Comparison of ENCODE assay signal across 14 cellular contexts in genomic region chr13:33270906-33271538, GRCh38. TPM values are rescaled to one million over a fixed set of nuclear protein-coding genes. Genes with fewer than 3 reads are reported as not detected.
A peak's percentile ranks its signal among the peaks of the same experiment; 100 is the strongest.
DNase-seq lines count a peak whose midpoint lies in the region; ATAC-seq, FAIRE-seq and TF ChIP-seq lines count a peak whose summit lies in the region.
"Had no signal": no experiment of that assay in that cellular context is flagged by ENCODE, and none has a peak within 500 bp of the region (broad histone marks: within the 10 kb centered on the region; RNA-seq: fewer than 3 reads in every experiment).

No MANE protein-coding gene starts in this region.

- H3K36me3 ChIP-seq in Peyer's patch (no peaks in the 10 kb centered on the region), fibroblast of lung (ENCODE audit: control insufficient read depth, insufficient read depth, low read length) (peaks cover 2% of the 10 kb centered on the region), tibial artery (no peaks in the 10 kb centered on the region)
- H3K36me3 ChIP-seq: spleen had no signal

- H3K4me1 ChIP-seq in Peyer's patch (peaks cover 0 to 23% (median 6%) of the 10 kb centered on the region in 4 donors), fibroblast of lung (ENCODE audit: control insufficient read depth, extremely low read depth, insufficient read depth, low read length) (peaks cover 24% of the 10 kb centered on the region), tibial artery (peaks cover 3 to 65% (median 28%) of the 10 kb centered on the region in 4 donors)

- FAIRE-seq in GM12892 (lab: Jason Lieb, UNC): no peak

- H3K36me3 Mint-ChIP-seq in activated CD8-positive, alpha-beta T cell treated with anti-CD3 and anti-CD28 coated beads, Interleukin-2, amount 10 ng/mL, durations not matched to agents 7 days and 5 days (ENCODE audit: low read depth): no peaks in the 10 kb centered on the region

- H2AFZ ChIP-seq in fibroblast of lung (ENCODE audit: low read length): no peak overlapping the region

- peaks cover 8% of the 10 kb centered on the region for H3K27me3 Mint-ChIP-seq in activated CD8-positive, alpha-beta T cell treated with anti-CD3 and anti-CD28 coated beads, Interleukin-2, amount 10 ng/mL, durations not matched to agents 7 days and 5 days (ENCODE audit: low read depth)

- no peaks in the 10 kb centered on the region for H4K20me1 ChIP-seq in fibroblast of lung (ENCODE audit: control insufficient read depth, extremely low read depth, insufficient read depth, low read length)

- no peak overlapping the region for H3K27ac Mint-ChIP-seq in activated CD8-positive, alpha-beta T cell treated with anti-CD3 and anti-CD28 coated beads, Interleukin-2, amount 10 ng/mL, durations not matched to agents 7 days and 5 days
- H3K27ac Mint-ChIP-seq: activated T-helper 1 cell treated with anti-CD3 and anti-CD28 coated beads, Interleukin-12 subunit alpha, Interleukin-12 subunit beta, Interleukin-2, Interleukin-4 antibody, amounts not matched to agents 30 ng/mL and 10 ng/mL and 1 ng/mL, durations not matched to agents 14 hours and 24 hours and 36 hours; CD4-positive, alpha-beta T cell had no signal

- no peak for TF ChIP-seq POLR2A in Peyer's patch (IDR thresholded peaks at IDR 0.05)
- TF ChIP-seq POLR2A in GM12892 (IDR thresholded peaks at IDR 0.05; ENCODE audit: low read depth, low read length): no peak

- H3K9me3 Mint-ChIP-seq in activated CD8-positive, alpha-beta T cell treated with anti-CD3 and anti-CD28 coated beads, Interleukin-2, amount 10 ng/mL, durations not matched to agents 7 days and 5 days (ENCODE audit: insufficient read depth): no peaks in the 10 kb centered on the region
- H3K9me3 Mint-ChIP-seq: activated T-helper 1 cell treated with anti-CD3 and anti-CD28 coated beads, Interleukin-12 subunit alpha, Interleukin-12 subunit beta, Interleukin-2, Interleukin-4 antibody, amounts not matched to agents 30 ng/mL and 10 ng/mL and 1 ng/mL, durations not matched to agents 14 hours and 24 hours and 36 hours; CD4-positive, alpha-beta T cell had no signal

- CTCF ChIA-PET in activated CD8-positive, alpha-beta T cell treated with anti-CD3 and anti-CD28 coated beads, Interleukin-2, amount 10 ng/mL, durations not matched to agents 7 days and 5 days (lab: Charles Lee): no interaction called here

- intact Hi-C loops in tibial artery (cut with DNase I; ENCODE audit: low total_unique reads): no loop called here

- H3K27me3 ChIP-seq in Peyer's patch (no peaks in the 10 kb centered on the region), fibroblast of lung (ENCODE audit: control insufficient read depth, insufficient read depth, low read length) (no peaks in the 10 kb centered on the region), tibial artery (no peaks in the 10 kb centered on the region)
- H3K27me3 ChIP-seq: SJCRH30, spleen had no signal

- H3K4me1 Mint-ChIP-seq in activated CD8-positive, alpha-beta T cell treated with anti-CD3 and anti-CD28 coated beads, Interleukin-2, amount 10 ng/mL, durations not matched to agents 7 days and 5 days (ENCODE audit: low read depth): no peaks in the 10 kb centered on the region

- peak overlapping the region in 3 of 4 donors; percentile 37 to 71 (median 70) for H3K27ac ChIP-seq in Peyer's patch
- no peak overlapping the region for H3K27ac ChIP-seq in fibroblast of lung (ENCODE audit: insufficient read depth, low read length)
- H3K27ac ChIP-seq in tibial artery: peak overlapping the region; percentile 48 to 59
- H3K27ac ChIP-seq: SJCRH30 had no signal

- no peak overlapping the region for H3K4me3 ChIP-seq in Peyer's patch
- H3K4me3 ChIP-seq in fibroblast of lung (replicated peaks in 1 of 4; ENCODE audit: control extremely low read depth in 1 of 4, insufficient read depth in 1 of 4, low read depth in 3 of 4, low read length in 4 of 4): no peak overlapping the region
- no peak overlapping the region for H3K4me3 ChIP-seq in tibial artery
- H3K4me3 ChIP-seq: SJCRH30, spleen had no signal

- no peak for DNase-seq in Peyer's patch
- DNase-seq in fibroblast of lung (ENCODE audit: low read depth in 2 of 2): peak in 1 of 2 donors; percentile 86
- peak; percentile 51 for DNase-seq in midbrain (lab: John Stamatoyannopoulos, UW)
- no peak for DNase-seq in tibial artery
- DNase-seq in kidney tubule cell (ENCODE audit: low spot score): no peak
- no peak for DNase-seq in activated CD8-positive, alpha-beta T cell treated with anti-CD3 and anti-CD28 coated beads, Interleukin-2, amount 10 ng/mL, durations not matched to agents 7 days and 5 days
- DNase-seq in GM12892 (ENCODE audit: insufficient read length): no peak
- DNase-seq in NCI-H2107 (lab: John Stamatoyannopoulos, UW): no peak
- DNase-seq: CD4-positive, alpha-beta T cell; NCI-H1105 treated with DMSO at 0.1 percent for 48 hours; NCI-H69; SJCRH30; spleen had no signal

- H3K9me3 ChIP-seq in Peyer's patch: no peaks in the 10 kb centered on the region
- no peaks in the 10 kb centered on the region for H3K9me3 ChIP-seq in fibroblast of lung (ENCODE audit: control insufficient read depth, insufficient read depth, low read depth, low read length)
- no peaks in the 10 kb centered on the region for H3K9me3 ChIP-seq in tibial artery
- H3K9me3 ChIP-seq: SJCRH30, spleen had no signal

- TF ChIP-seq CTCF in Peyer's patch (IDR thresholded peaks at IDR 0.05) (no peak), fibroblast of lung (conservative IDR thresholded peaks at IDR 0.05 in 1 of 2, IDR thresholded peaks at IDR 0.05 in 1 of 2; ENCODE audit: low read depth in 1 of 2, low read length in 2 of 2) (no peak), tibial artery (IDR thresholded peaks at IDR 0.05) (no peak)

- peaks cover 99% of the 10 kb centered on the region for H3K79me2 ChIP-seq in fibroblast of lung (ENCODE audit: control insufficient read depth, insufficient read depth, low read length)

- H3K4me3 Mint-ChIP-seq in activated CD8-positive, alpha-beta T cell treated with anti-CD3 and anti-CD28 coated beads, Interleukin-2, amount 10 ng/mL, durations not matched to agents 7 days and 5 days: no peak overlapping the region
- H3K4me3 Mint-ChIP-seq: activated T-helper 1 cell treated with anti-CD3 and anti-CD28 coated beads, Interleukin-12 subunit alpha, Interleukin-12 subunit beta, Interleukin-2, Interleukin-4 antibody, amounts not matched to agents 30 ng/mL and 10 ng/mL and 1 ng/mL, durations not matched to agents 14 hours and 24 hours and 36 hours; CD4-positive, alpha-beta T cell had no signal

- peak overlapping the region; percentile 54 for H3K4me2 ChIP-seq in fibroblast of lung (ENCODE audit: extremely low read depth, insufficient read depth, low read length)

- ATAC-seq in activated CD8-positive, alpha-beta T cell treated with anti-CD3 and anti-CD28 coated beads, Interleukin-2, amount 10 ng/mL, durations not matched to agents 7 days and 5 days: no peak

- H3K9ac ChIP-seq in fibroblast of lung (ENCODE audit: insufficient read depth, low read length): no peak overlapping the region

- POLR2A ChIA-PET in activated CD8-positive, alpha-beta T cell treated with anti-CD3 and anti-CD28 coated beads, Interleukin-2, amount 10 ng/mL, durations not matched to agents 7 days and 5 days (lab: Charles Lee): no interaction called here

RNA-seq across cellular contexts. Expression of gene STARD13, which starts 14.5 kb away (rescaled TPM):
- 10 to 100 TPM in 3 of 4 donors, 1 to 10 TPM in 1; 9.5 to 33.9 (median 30.3) TPM for total RNA-seq in Peyer's patch
- 16.2 and 44.6 TPM in 2 replicates for total RNA-seq in fibroblast of lung
- polyA plus RNA-seq in fibroblast of lung: 22.0 and 25.2 TPM in 2 replicates
- polyA plus RNA-seq in fibroblast of lung (2012): 19.6 and 23.0 TPM in 2 replicates
- 38.8 and 44.0 TPM in 2 replicates for polyA minus RNA-seq in fibroblast of lung (ENCODE audit: low replicate concordance)
- not detected for total RNA-seq in activated CD8-positive, alpha-beta T cell treated with anti-CD3 and anti-CD28 coated beads, Interleukin-2, amount 10 ng/mL, durations not matched to agents 7 days and 5 days
- 3.4 TPM for polyA plus RNA-seq in GM12892 (2012; ENCODE audit: missing spikeins)
- total RNA-seq: CD4-positive, alpha-beta T cell had no signal

Comparison
In these comparisons a context has a peak if more than half of its experiments do, and no peak if none do; other contexts are left out.
1. RNA of gene STARD13, which starts 14.5 kb away (total RNA-seq): 16.2 to 44.6 TPM in fibroblast of lung and 9.5 to 33.9 TPM in Peyer's patch; not detected in activated CD8-positive, alpha-beta T cell treated with anti-CD3 and anti-CD28 coated beads, Interleukin-2, amount 10 ng/mL, durations not matched to agents 7 days and 5 days; every median in the first group is over 10 times any median in the second.